ENCODE assay signal across 12 cellular contexts in the genomic region with DNA sequence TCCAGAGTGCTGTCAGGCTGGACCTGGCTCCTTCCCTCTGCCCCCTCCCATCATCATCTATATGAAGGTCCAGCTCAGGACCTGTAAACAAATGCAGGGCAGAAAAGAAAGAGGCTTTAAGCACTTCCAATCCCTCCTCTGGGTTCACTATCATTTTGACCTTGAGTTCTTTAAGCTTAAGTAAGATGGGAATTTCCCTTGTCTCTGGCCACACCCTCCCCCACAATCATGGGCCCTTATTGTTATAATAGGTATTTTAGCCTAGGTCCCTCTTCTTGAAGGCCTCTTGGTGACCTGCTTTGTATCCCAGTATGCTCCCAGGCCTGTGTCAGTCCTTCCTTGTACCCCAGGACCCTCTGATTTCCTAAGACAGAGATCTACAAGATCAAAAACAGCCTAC. TPM values are rescaled to one million over a fixed set of nuclear protein-coding genes. Genes with fewer than 3 reads are reported as not detected.
DNase-seq lines count a peak whose midpoint lies in the region; ATAC-seq and TF ChIP-seq lines count a peak whose summit lies in the region.
"Had no signal": no experiment of that assay in that cellular context is flagged by ENCODE, and none has a peak within 500 bp of the region (broad histone marks: within the 10 kb centered on the region; RNA-seq: fewer than 3 reads in every experiment).

No MANE protein-coding gene starts in this region.

- no peak overlapping the region for H3K27ac ChIP-seq in CD4-positive, CD25-positive, alpha-beta regulatory T cell (ENCODE audit: insufficient read depth, low read length, poor library complexity, severe bottlenecking)
- H3K27ac ChIP-seq in right lobe of liver = no peak overlapping the region

- no peak overlapping the region for H3K4me3 ChIP-seq in CD4-positive, CD25-positive, alpha-beta regulatory T cell (ENCODE audit: low read depth, low read length)
- no peak overlapping the region for H3K4me3 ChIP-seq in right lobe of liver

- no peak for ATAC-seq in CD4-positive, CD25-positive, alpha-beta regulatory T cell (ENCODE audit: low read depth in 2 of 2)
- peak in 3 of 4 donors; percentile 25 to 51 (median 25) for ATAC-seq in right lobe of liver
- ATAC-seq: naive thymus-derived CD8-positive, alpha-beta T cell had no signal

- no peaks in the 10 kb centered on the region for H3K9me3 ChIP-seq in CD4-positive, CD25-positive, alpha-beta regulatory T cell (ENCODE audit: control insufficient read depth in 2 of 2, low read length in 2 of 2)
- no peaks in the 10 kb centered on the region for H3K9me3 ChIP-seq in right lobe of liver

- H3K27me3 Mint-ChIP-seq in CD4-positive, CD25-positive, alpha-beta regulatory T cell = no peaks in the 10 kb centered on the region
- H3K27me3 Mint-ChIP-seq in activated T-helper 2 cell treated with anti-CD3 and anti-CD28 coated beads, Interferon-gamma antibody, Interleukin-2, Interleukin-4, amounts not matched to agents 10 μg/mL and 5 μg/mL and 100 μg/mL, durations not matched to agents 14 hours and 24 hours and 36 hours (ENCODE audit: low read depth) = no peaks in the 10 kb centered on the region
- H3K27me3 Mint-ChIP-seq in chondrocyte (ENCODE audit: low read depth) = no peaks in the 10 kb centered on the region
- H3K27me3 Mint-ChIP-seq: naive thymus-derived CD8-positive, alpha-beta T cell had no signal

- H3K27ac Mint-ChIP-seq in CD4-positive, CD25-positive, alpha-beta regulatory T cell = peak overlapping the region in 2 of 3 donors; percentile 30 to 68
- peak overlapping the region; percentile 20 for H3K27ac Mint-ChIP-seq in activated T-helper 2 cell treated with anti-CD3 and anti-CD28 coated beads, Interferon-gamma antibody, Interleukin-2, Interleukin-4, amounts not matched to agents 10 μg/mL and 5 μg/mL and 100 μg/mL, durations not matched to agents 14 hours and 24 hours and 36 hours
- H3K27ac Mint-ChIP-seq in chondrocyte (ENCODE audit: unreplicated experiment) = no peak overlapping the region
- H3K27ac Mint-ChIP-seq: brain had no signal

- peaks cover 15% of the 10 kb centered on the region for H3K4me1 ChIP-seq in CD4-positive, CD25-positive, alpha-beta regulatory T cell (ENCODE audit: control insufficient read depth, insufficient read depth, low read length, poor library complexity, severe bottlenecking)
- H3K4me1 ChIP-seq in right lobe of liver = peaks cover 0 to 29% (median 4%) of the 10 kb centered on the region in 4 donors

- peaks cover 0 to 16% (median 7%) of the 10 kb centered on the region in 4 donors for H3K4me1 Mint-ChIP-seq in CD4-positive, CD25-positive, alpha-beta regulatory T cell
- peaks cover 22% of the 10 kb centered on the region for H3K4me1 Mint-ChIP-seq in activated T-helper 2 cell treated with anti-CD3 and anti-CD28 coated beads, Interferon-gamma antibody, Interleukin-2, Interleukin-4, amounts not matched to agents 10 μg/mL and 5 μg/mL and 100 μg/mL, durations not matched to agents 14 hours and 24 hours and 36 hours (ENCODE audit: low read depth)
- H3K4me1 Mint-ChIP-seq in chondrocyte (ENCODE audit: low read depth) = peaks cover 26% of the 10 kb centered on the region
- H3K4me1 Mint-ChIP-seq: brain had no signal

- no peak for TF ChIP-seq CTCF in GM20000 (IDR thresholded peaks at IDR 0.05; ENCODE audit: extremely low read depth, missing control alignments)
- no peak for TF ChIP-seq CTCF in right lobe of liver (IDR thresholded peaks at IDR 0.05)
- TF ChIP-seq CTCF in chondrocyte (IDR thresholded peaks at IDR 0.05) = no peak

- H3K4me3 Mint-ChIP-seq in CD4-positive, CD25-positive, alpha-beta regulatory T cell = no peak overlapping the region
- H3K4me3 Mint-ChIP-seq in activated T-helper 2 cell treated with anti-CD3 and anti-CD28 coated beads, Interferon-gamma antibody, Interleukin-2, Interleukin-4, amounts not matched to agents 10 μg/mL and 5 μg/mL and 100 μg/mL, durations not matched to agents 14 hours and 24 hours and 36 hours (ENCODE audit: low read depth) = no peak overlapping the region
- no peak overlapping the region for H3K4me3 Mint-ChIP-seq in chondrocyte (ENCODE audit: unreplicated experiment)
- H3K4me3 Mint-ChIP-seq: brain; naive thymus-derived CD8-positive, alpha-beta T cell had no signal

- no peaks in the 10 kb centered on the region for H3K36me3 ChIP-seq in CD4-positive, CD25-positive, alpha-beta regulatory T cell (ENCODE audit: control insufficient read depth, insufficient read depth, low read length)
- H3K36me3 ChIP-seq in right lobe of liver = no peaks in the 10 kb centered on the region

- DNase-seq in CD4-positive, CD25-positive, alpha-beta regulatory T cell = peak in 1 of 3 donors; percentile 27
- peak; percentile 60 for DNase-seq in GM20000 (ENCODE audit: low spot score)
- DNase-seq in activated T-helper 2 cell treated with anti-CD3 and anti-CD28 coated beads, Interferon-gamma antibody, Interleukin-2, Interleukin-4, amounts not matched to agents 10 μg/mL and 5 μg/mL and 100 μg/mL, durations not matched to agents 14 hours and 24 hours and 36 hours (ENCODE audit: low spot score) = no peak
- no peak for DNase-seq in right lobe of liver
- DNase-seq in putamen (ENCODE audit: low spot score) = no peak
- DNase-seq in cerebellum (ENCODE audit: low spot score) = no peak
- no peak for DNase-seq in dedifferentiated amniotic fluid mesenchymal stem cell (ENCODE audit: extremely low spot score)
- DNase-seq in chondrocyte (ENCODE audit: low spot score) = no peak
- DNase-seq: activated CD4-positive, alpha-beta T cell treated with anti-CD3 and anti-CD28 coated beads, Interleukin-2, amount 50 U/mL, for 1 hour; naive thymus-derived CD8-positive, alpha-beta T cell; NCI-H1417 treated with DMSO at 0.1 percent for 48 hours had no signal

- no peaks in the 10 kb centered on the region for H3K9me3 Mint-ChIP-seq in CD4-positive, CD25-positive, alpha-beta regulatory T cell
- no peaks in the 10 kb centered on the region for H3K9me3 Mint-ChIP-seq in activated T-helper 2 cell treated with anti-CD3 and anti-CD28 coated beads, Interferon-gamma antibody, Interleukin-2, Interleukin-4, amounts not matched to agents 10 μg/mL and 5 μg/mL and 100 μg/mL, durations not matched to agents 14 hours and 24 hours and 36 hours
- H3K9me3 Mint-ChIP-seq in chondrocyte (ENCODE audit: low read depth) = no peaks in the 10 kb centered on the region
- H3K9me3 Mint-ChIP-seq: naive thymus-derived CD8-positive, alpha-beta T cell had no signal

- TF ChIP-seq POLR2A in right lobe of liver (IDR thresholded peaks at IDR 0.05) = no peak

- no peaks in the 10 kb centered on the region for H3K27me3 ChIP-seq in CD4-positive, CD25-positive, alpha-beta regulatory T cell (ENCODE audit: control insufficient read depth, insufficient read depth, low read length)
- H3K27me3 ChIP-seq in right lobe of liver = no peaks in the 10 kb centered on the region

- intact Hi-C loops in activated T-helper 2 cell treated with anti-CD3 and anti-CD28 coated beads, Interferon-gamma antibody, Interleukin-2, Interleukin-4, amounts not matched to agents 10 μg/mL and 5 μg/mL and 100 μg/mL, durations not matched to agents 14 hours and 24 hours and 36 hours (cut with micrococcal nuclease) = no loop called here
- intact Hi-C loops in right lobe of liver (cut with DNase I) = no loop called here

- H3K36me3 Mint-ChIP-seq in CD4-positive, CD25-positive, alpha-beta regulatory T cell = no peaks in the 10 kb centered on the region
- H3K36me3 Mint-ChIP-seq in activated T-helper 2 cell treated with anti-CD3 and anti-CD28 coated beads, Interferon-gamma antibody, Interleukin-2, Interleukin-4, amounts not matched to agents 10 μg/mL and 5 μg/mL and 100 μg/mL, durations not matched to agents 14 hours and 24 hours and 36 hours (ENCODE audit: low read depth) = no peaks in the 10 kb centered on the region
- no peaks in the 10 kb centered on the region for H3K36me3 Mint-ChIP-seq in chondrocyte (ENCODE audit: low read depth)
- H3K36me3 Mint-ChIP-seq: brain; naive thymus-derived CD8-positive, alpha-beta T cell had no signal

RNA-seq across cellular contexts. Expression of gene EPS15, which starts 45.1 kb away (rescaled TPM):
- total RNA-seq in CD4-positive, CD25-positive, alpha-beta regulatory T cell = 135 TPM
- 10 to 100 TPM; 58.5 to 84.1 (median 73.8) TPM for polyA plus RNA-seq in CD4-positive, CD25-positive, alpha-beta regulatory T cell
- total RNA-seq in activated T-helper 2 cell treated with anti-CD3 and anti-CD28 coated beads, Interferon-gamma antibody, Interleukin-2, Interleukin-4, amounts not matched to agents 10 μg/mL and 5 μg/mL and 100 μg/mL, durations not matched to agents 14 hours and 24 hours and 36 hours = 50.1 and 54.1 TPM in 2 replicates
- total RNA-seq in right lobe of liver (10 to 100 TPM; 23.2 to 30.9 (median 28.6) TPM), cerebellum (99.0 TPM), chondrocyte (81.4 to 93.0 TPM (median 82.3 TPM) in 3 replicates)

RNA-seq across cellular contexts. Expression of gene OSBPL9, which starts 52.8 kb away (rescaled TPM):
- 45.0 TPM for total RNA-seq in CD4-positive, CD25-positive, alpha-beta regulatory T cell
- 10 to 100 TPM; 33.5 to 45.2 (median 38.4) TPM for polyA plus RNA-seq in CD4-positive, CD25-positive, alpha-beta regulatory T cell
- total RNA-seq in activated T-helper 2 cell treated with anti-CD3 and anti-CD28 coated beads, Interferon-gamma antibody, Interleukin-2, Interleukin-4, amounts not matched to agents 10 μg/mL and 5 μg/mL and 100 μg/mL, durations not matched to agents 14 hours and 24 hours and 36 hours = 49.3 and 52.3 TPM in 2 replicates
- total RNA-seq in right lobe of liver (10 to 100 TPM; 51.7 to 90.5 (median 71.7) TPM), cerebellum (74.3 TPM), chondrocyte (178 to 258 TPM (median 186 TPM) in 3 replicates)

Comparison
In these comparisons a context has a peak if more than half of its experiments do, and no peak if none do; other contexts are left out.
1. ATAC-seq: peak in right lobe of liver (3 of 4); none in CD4-positive, CD25-positive, alpha-beta regulatory T cell (0 of 2).